ENCODE assay signal across 23 cellular contexts in genomic region chr17:69819316-69820087, GRCh38.
DNase-seq lines count a peak whose midpoint lies in the region; ATAC-seq and TF ChIP-seq lines count a peak whose summit lies in the region.
"Had no signal": no experiment of that assay in that cellular context is flagged by ENCODE, and none has a peak within 500 bp of the region (broad histone marks: within the 10 kb centered on the region; RNA-seq: fewer than 3 reads in every experiment).

No MANE protein-coding gene starts in this region.

- no peak overlapping the region for H2BK5ac ChIP-seq in IMR-90 (ENCODE audit: low read depth, low read length, poor library complexity, severe bottlenecking)
- no peak overlapping the region for H2BK5ac ChIP-seq in neuronal stem cell (ENCODE audit: low read length)

- H3K56ac ChIP-seq in IMR-90 (ENCODE audit: extremely low read depth, insufficient read depth, low read length), result no peak overlapping the region

- TF ChIP-seq RAD21 in IMR-90 (IDR thresholded peaks at IDR 0.05; ENCODE audit: low read length), result no peak

- TF ChIP-seq POLR2A in IMR-90 (IDR thresholded peaks at IDR 0.05; ENCODE audit: low read depth, low read length), result no peak
- no peak for TF ChIP-seq POLR2A in transverse colon (IDR thresholded peaks at IDR 0.05)
- no peak for TF ChIP-seq POLR2A in vagina (IDR thresholded peaks at IDR 0.05)

- H3K27ac ChIP-seq in IMR-90 (ENCODE audit: insufficient read depth, low read length), result peak overlapping the region; percentile 38; the same call in 1 of the 2 replicates
- H3K27ac ChIP-seq in transverse colon, result no peak overlapping the region
- no peak overlapping the region for H3K27ac ChIP-seq in vagina
- no peak overlapping the region for H3K27ac ChIP-seq in neuronal stem cell (replicated peaks; ENCODE audit: low read length)
- H3K27ac ChIP-seq: brain microvascular endothelial cell, heart right ventricle had no signal

- TF ChIP-seq EP300 in transverse colon (IDR thresholded peaks at IDR 0.05; ENCODE audit: low read depth), result no peak

- POLR2A ChIA-PET in IMR-90 (lab: Charles Lee; ENCODE audit: unreplicated experiment), result no interaction called here

- in situ Hi-C loops in IMR-90 (cut with MboI; ENCODE audit: low sequenced_read_pairs), result no loop called here
- in situ Hi-C loops in transverse colon (cut with MboI; ENCODE audit: low pct_ligation_motif_present in 1 of 4, low pct_unique_long_range_greater_than_20kb in 1 of 4, low sequenced_read_pairs in 3 of 4), result no loop called here

- no TSS peak for BruUV-seq in IMR-90 (replicated peaks; lab: Mats Ljungman, UMichigan)

- H3K4me3 ChIP-seq in IMR-90 (ENCODE audit: insufficient read depth, low read depth, low read length) (no peak overlapping the region), epithelial cell of proximal tubule (ENCODE audit: low read depth, low read length) (no peak overlapping the region), transverse colon (no peak overlapping the region), vagina (no peak overlapping the region), neuronal stem cell (ENCODE audit: low read length in 2 of 2) (no peak overlapping the region)
- H3K4me3 ChIP-seq: heart right ventricle had no signal

- peaks cover 9% of the 10 kb centered on the region for H3K4me1 ChIP-seq in IMR-90 (ENCODE audit: control insufficient read depth, insufficient read depth, low read length)
- no peaks in the 10 kb centered on the region for H3K4me1 ChIP-seq in transverse colon
- no peaks in the 10 kb centered on the region for H3K4me1 ChIP-seq in vagina
- H3K4me1 ChIP-seq in neuronal stem cell (ENCODE audit: control insufficient read depth in 2 of 2, insufficient read depth in 1 of 2, low read depth in 1 of 2, low read length in 2 of 2), result no peaks in the 10 kb centered on the region
- H3K4me1 ChIP-seq: BE2C had no signal

- H3K4ac ChIP-seq in IMR-90 (ENCODE audit: low read depth, low read length) (peak overlapping the region; percentile 0; the same call in 1 of the 2 replicates), neuronal stem cell (ENCODE audit: low read length) (no peak overlapping the region)

- peak; percentile 78 for ATAC-seq in IMR-90 (ENCODE audit: low read depth)
- ATAC-seq: heart right ventricle; naive thymus-derived CD4-positive, alpha-beta T cell; T-helper 17 cell had no signal

- H2BK120ac ChIP-seq in IMR-90 (ENCODE audit: low read depth, low read length) (no peak overlapping the region; the same call in 1 of the 2 replicates), neuronal stem cell (ENCODE audit: low read depth, low read length) (no peak overlapping the region)

- H3K36me3 ChIP-seq in IMR-90 (ENCODE audit: control insufficient read depth, insufficient read depth, low read length), result no peaks in the 10 kb centered on the region; the same call in 1 of the 2 replicates
- no peaks in the 10 kb centered on the region for H3K36me3 ChIP-seq in transverse colon
- no peaks in the 10 kb centered on the region for H3K36me3 ChIP-seq in vagina
- no peaks in the 10 kb centered on the region for H3K36me3 ChIP-seq in neuronal stem cell (replicated peaks in 1 of 2; ENCODE audit: control insufficient read depth in 2 of 2, insufficient read depth in 2 of 2, low read length in 2 of 2)
- H3K36me3 ChIP-seq: BE2C, brain microvascular endothelial cell, heart right ventricle had no signal

- dilution Hi-C loops in IMR-90 (cut with HindIII; ENCODE audit: low sequenced_read_pairs, unreplicated experiment), result no loop called here

- H3K14ac ChIP-seq in IMR-90 (replicated peaks; ENCODE audit: low read depth, low read length) (peak overlapping the region; percentile 0; the same call in 1 of the 2 replicates), neuronal stem cell (ENCODE audit: low read length) (no peak overlapping the region)

- DNase-seq in EH (ENCODE audit: low read depth), result peak; percentile 79
- DNase-seq in IMR-90, result peak; percentile 67
- DNase-seq in epithelial cell of proximal tubule (ENCODE audit: low read depth), result peak; percentile 10
- DNase-seq in myocyte (ENCODE audit: low read depth), result peak; percentile 73
- DNase-seq in transverse colon, result no peak
- no peak for DNase-seq in NCI-H2081 treated with DMSO at 0.1 percent for 48 hours (lab: John Stamatoyannopoulos, UW)
- DNase-seq in vagina (ENCODE audit: extremely low spot score in 2 of 2), result no peak
- no peak for DNase-seq in neuronal stem cell (ENCODE audit: low spot score)
- DNase-seq: activated CD4-positive, alpha-beta memory T cell treated with anti-CD3 and anti-CD28 coated beads for 36 hours; activated naive CD4-positive, alpha-beta T cell treated with anti-CD3 and anti-CD28 coated beads, Interleukin-2, amount 50 U/mL, for 16 hours; activated T-cell treated with anti-CD3 and anti-CD28 coated beads, Interleukin-2, amount 50 U/mL, for 24 hours; BE2C; brain microvascular endothelial cell; Calu3; GDM1; heart right ventricle; MV-4-11; naive thymus-derived CD4-positive, alpha-beta T cell; NCI-H2029; NCI-H510A treated with DMSO at 0.1 percent for 48 hours; SIG-M5; stimulated activated CD4-positive, alpha-beta T cell treated with anti-CD3 and anti-CD28 coated beads, Interleukin-4, amount 100 ng/mL, for 4 hours; T-helper 17 cell had no signal

- H2BK15ac ChIP-seq in IMR-90 (ENCODE audit: low read depth, low read length), result no peak overlapping the region
- no peak overlapping the region for H2BK15ac ChIP-seq in neuronal stem cell (ENCODE audit: low read length)

- intact Hi-C loops in IMR-90 (cut with micrococcal nuclease) (loop anchor here (2.0 kb wide), 1 partner anchor 211 kb away; no protein-coding TSS in a partner anchor), transverse colon (cut with DNase I; ENCODE audit: low total_unique reads) (loop anchor here (10.0 kb wide), 1 partner anchor 255 kb away; no protein-coding TSS in a partner anchor), vagina (cut with DNase I) (no loop called here)

- H2AK5ac ChIP-seq in IMR-90 (ENCODE audit: low read depth, low read length) (no peak overlapping the region), neuronal stem cell (ENCODE audit: low read depth, low read length) (no peak overlapping the region)

- H3K9me3 ChIP-seq in IMR-90 (ENCODE audit: control insufficient read depth, insufficient read depth, low read length) (peaks cover 10% of the 10 kb centered on the region), transverse colon (no peaks in the 10 kb centered on the region), vagina (no peaks in the 10 kb centered on the region), neuronal stem cell (replicated peaks in 1 of 2; ENCODE audit: control insufficient read depth in 2 of 2, insufficient read depth in 1 of 2, low read depth in 1 of 2, low read length in 2 of 2) (peaks cover 12 to 17% of the 10 kb centered on the region in 2 donors)
- H3K9me3 ChIP-seq: BE2C, heart right ventricle had no signal

- H3K18ac ChIP-seq in IMR-90 (ENCODE audit: low read depth, low read length), result peak overlapping the region; percentile 35
- no peak overlapping the region for H3K18ac ChIP-seq in neuronal stem cell (ENCODE audit: low read length)

- H3K27me3 ChIP-seq in IMR-90 (ENCODE audit: control insufficient read depth, insufficient read depth, low read length) (peaks cover 2% of the 10 kb centered on the region), transverse colon (no peaks in the 10 kb centered on the region), vagina (no peaks in the 10 kb centered on the region), neuronal stem cell (ENCODE audit: control insufficient read depth in 3 of 3, insufficient read depth in 3 of 3, low read depth in 1 of 3, low read length in 3 of 3) (no peaks in the 10 kb centered on the region)
- H3K27me3 ChIP-seq: BE2C, brain microvascular endothelial cell, heart right ventricle had no signal

- peak overlapping the region; percentile 81 for H3K4me2 ChIP-seq in IMR-90 (ENCODE audit: low read depth, low read length)
- H3K4me2 ChIP-seq in neuronal stem cell (ENCODE audit: insufficient read depth, low read length, poor library complexity, severe bottlenecking), result no peak overlapping the region

- H2AFZ ChIP-seq in IMR-90 (replicated peaks; ENCODE audit: low read length, poor library complexity) (no peak overlapping the region), neuronal stem cell (ENCODE audit: low read length) (no peak overlapping the region)

- CTCF ChIA-PET in IMR-90 (lab: Yijun Ruan, JAX), result no interaction called here

- H3K9me1 ChIP-seq in IMR-90 (ENCODE audit: insufficient read depth, low read length), result no peaks in the 10 kb centered on the region

- no peak overlapping the region for H2AK9ac ChIP-seq in IMR-90 (replicated peaks; ENCODE audit: low read depth, low read length, poor library complexity)

- H4K20me1 ChIP-seq in IMR-90 (ENCODE audit: insufficient read depth, low read length), result no peaks in the 10 kb centered on the region

- 0 out of 2 replicates have a peak overlapping the region, but pooled peaks have one; percentile 1 for H2BK20ac ChIP-seq in IMR-90 (ENCODE audit: low read depth, low read length)

- H3K23ac ChIP-seq in IMR-90 (ENCODE audit: low read depth, low read length) (no peak overlapping the region), neuronal stem cell (ENCODE audit: low read depth, low read length, poor library complexity) (no peak overlapping the region)

- no CpG with 5 or more reads among the region's 5 CpGs for WGBS in IMR-90 (ENCODE audit: extremely low coverage in 2 of 2, insufficient read length in 1 of 2), 2 experiments
- WGBS in transverse colon (ENCODE audit: low coverage in 1 of 2), 2 donors, result 69 to 74% methylated on average over 4 to 5 of the region's 5 CpGs
- no CpG with 5 or more reads among the region's 5 CpGs for WGBS in neuronal stem cell (ENCODE audit: extremely low coverage in 2 of 2, insufficient read length in 2 of 2, insufficient replicate concordance in 1 of 2), 2 donors

- H3K9ac ChIP-seq in IMR-90 (ENCODE audit: low read depth, low read length) (no peak overlapping the region), neuronal stem cell (ENCODE audit: low read depth, low read length, poor library complexity) (no peak overlapping the region)

- no peak overlapping the region for H4K91ac ChIP-seq in IMR-90 (ENCODE audit: insufficient read depth, low read depth, low read length)
- H4K91ac ChIP-seq in neuronal stem cell (ENCODE audit: low read depth, low read length, poor library complexity), result no peak overlapping the region

- peak overlapping the region; percentile 1; the same call in 1 of the 2 replicates for H4K5ac ChIP-seq in IMR-90 (ENCODE audit: low read depth, low read length)

- no peak overlapping the region for H2BK12ac ChIP-seq in neuronal stem cell (ENCODE audit: low read length)

- TF ChIP-seq CTCF in IMR-90 (conservative IDR thresholded peaks at IDR 0.05; ENCODE audit: low read depth, low read length), result no peak
- no peak for TF ChIP-seq CTCF in epithelial cell of proximal tubule (conservative IDR thresholded peaks at IDR 0.05; ENCODE audit: low read depth, low read length)
- TF ChIP-seq CTCF in transverse colon (IDR thresholded peaks at IDR 0.05), result no peak
- no peak for TF ChIP-seq CTCF in vagina (IDR thresholded peaks at IDR 0.05)

- H4K8ac ChIP-seq in IMR-90 (ENCODE audit: low read depth in 2 of 2, low read length in 2 of 2) (no peak overlapping the region), neuronal stem cell (ENCODE audit: low read depth, low read length) (no peak overlapping the region)

- H3K79me1 ChIP-seq in IMR-90 (ENCODE audit: low read depth in 1 of 2, low read length in 2 of 2) (no peaks in the 10 kb centered on the region), neuronal stem cell (ENCODE audit: low read depth, low read length) (no peaks in the 10 kb centered on the region)

TF ChIP-seq in IMR-90, 13 proteins besides CTCF, POLR2A, EP300 and RAD21 (continues in another document):
- no peak for TF ChIP-seq NFE2L2 (IDR thresholded peaks at IDR 0.05; ENCODE audit: low read depth, low read length)

Comparison
In these comparisons a context has a peak if more than half of its experiments do, and no peak if none do; other contexts are left out.
1. DNase-seq: peak in EH (single experiment), IMR-90 (single experiment), epithelial cell of proximal tubule (single experiment) and myocyte (single experiment); none in transverse colon (single experiment), NCI-H2081 treated with DMSO at 0.1 percent for 48 hours (single experiment), vagina (0 of 2) and neuronal stem cell (single experiment).